ENCODE assay signal across 9 cellular contexts in the genomic region with DNA sequence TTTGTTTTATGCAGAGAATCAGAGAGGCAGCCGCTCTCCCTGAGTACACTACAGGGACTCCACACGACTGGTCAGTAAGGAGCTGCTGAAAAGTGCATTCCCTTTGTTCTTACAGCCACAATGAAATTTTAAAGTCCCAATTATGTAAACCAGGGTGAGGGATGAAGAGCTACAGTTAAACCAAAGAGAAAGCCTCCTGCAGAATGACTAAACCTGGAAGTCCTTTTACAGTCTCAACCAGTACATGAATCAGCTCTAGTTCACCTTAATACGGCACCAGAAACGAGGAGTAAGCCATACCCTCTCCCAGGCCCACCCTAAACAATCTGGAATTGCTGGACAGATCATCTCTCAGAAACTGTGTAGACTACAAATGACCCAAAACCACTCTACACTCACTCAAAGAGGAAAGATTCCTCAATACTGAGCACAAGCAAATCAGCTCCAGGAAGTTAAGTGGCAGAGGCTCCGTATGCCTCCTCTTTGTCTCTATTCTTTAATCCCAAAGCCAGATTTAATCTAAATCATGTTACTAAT.
A peak's percentile ranks its signal among the peaks of the same experiment; 100 is the strongest.
DNase-seq lines count a peak whose midpoint lies in the region; ATAC-seq and TF ChIP-seq lines count a peak whose summit lies in the region.
"Had no signal": no experiment of that assay in that cellular context is flagged by ENCODE, and none has a peak within 500 bp of the region (broad histone marks: within the 10 kb centered on the region; RNA-seq: fewer than 3 reads in every experiment).

No MANE protein-coding gene starts in this region.

- H3K36me3 Mint-ChIP-seq in activated naive CD4-positive, alpha-beta T cell treated with anti-CD3 and anti-CD28 coated beads for 36 hours (ENCODE audit: low read depth): no peaks in the 10 kb centered on the region
- H3K36me3 Mint-ChIP-seq in MCF 10A (ENCODE audit: insufficient read depth, unreplicated experiment): no peaks in the 10 kb centered on the region

- no peak for DNase-seq in activated naive CD4-positive, alpha-beta T cell treated with anti-CD3 and anti-CD28 coated beads for 36 hours
- DNase-seq in activated naive CD4-positive, alpha-beta T cell treated with anti-CD3 and anti-CD28 coated beads, Interleukin-2, amount 50 U/mL, for 16 hours: no peak
- DNase-seq in MCF 10A (ENCODE audit: unreplicated experiment) (peak; percentile 17), lower lobe of right lung (no peak), upper lobe of right lung (no peak)
- DNase-seq in activated CD4-positive, CD25-positive, alpha-beta regulatory T cell treated with anti-CD3 and anti-CD28 coated beads, Interleukin-2, amount 50 U/mL, for 72 hours: no peak
- DNase-seq: GF-D8 had no signal

- TF ChIP-seq CTCF in MCF 10A (IDR thresholded peaks at IDR 0.05; ENCODE audit: unreplicated experiment) (no peak), lower lobe of right lung (IDR thresholded peaks at IDR 0.05) (no peak), upper lobe of right lung (IDR thresholded peaks at IDR 0.05) (no peak)

- no peaks in the 10 kb centered on the region for H3K9me3 Mint-ChIP-seq in activated naive CD4-positive, alpha-beta T cell treated with anti-CD3 and anti-CD28 coated beads for 36 hours
- H3K9me3 Mint-ChIP-seq in MCF 10A (ENCODE audit: unreplicated experiment): no peaks in the 10 kb centered on the region

- no peaks in the 10 kb centered on the region for H3K27me3 Mint-ChIP-seq in activated naive CD4-positive, alpha-beta T cell treated with anti-CD3 and anti-CD28 coated beads for 36 hours (ENCODE audit: low read depth)
- H3K27me3 Mint-ChIP-seq in MCF 10A (ENCODE audit: insufficient read depth, unreplicated experiment): no peaks in the 10 kb centered on the region

- peak overlapping the region; percentile 75 for H3K27ac ChIP-seq in lower lobe of right lung
- peak overlapping the region; percentile 81 for H3K27ac ChIP-seq in upper lobe of right lung

- POLR2A ChIA-PET in MCF 10A (lab: Yijun Ruan, JAX): interaction anchor here (0.6 to 10.5 kb wide), 15 partner anchors 8 to 288 kb away, joined by 3 to 247 read pairs (median 3); partner anchors contain the start of gene RBFOX2

- H3K4me3 ChIP-seq in lower lobe of right lung (peak overlapping the region; percentile 54), upper lobe of right lung (peak overlapping the region; percentile 56)

- no TSS peak for BruUV-seq in MCF 10A (replicated peaks; lab: Mats Ljungman, UMichigan)

- H3K4me1 ChIP-seq in lower lobe of right lung (peaks cover 48% of the 10 kb centered on the region), upper lobe of right lung (peaks cover 38% of the 10 kb centered on the region)

- ATAC-seq in lower lobe of right lung (peak; percentile 25 to 39), upper lobe of right lung (no peak), HG02571 (IDR thresholded peaks at IDR 0.05; ENCODE audit: unreplicated experiment) (no peak), GM21381 (IDR thresholded peaks at IDR 0.05; ENCODE audit: unreplicated experiment) (no peak)

- CTCF ChIA-PET in activated naive CD4-positive, alpha-beta T cell treated with anti-CD3 and anti-CD28 coated beads for 36 hours (lab: Charles Lee): interaction anchor here (0.7 to 2.3 kb wide), 4 partner anchors 20 to 485 kb away, joined by 3 to 7 read pairs (median 3); no protein-coding TSS in a partner anchor
- CTCF ChIA-PET in MCF 10A (lab: Yijun Ruan, JAX): interaction anchor here (0.6 to 6.2 kb wide), 12 partner anchors 11 to 288 kb away, joined by 3 to 32 read pairs (median 5); no protein-coding TSS in a partner anchor

- H3K27me3 ChIP-seq in lower lobe of right lung (ENCODE audit: low read depth): no peaks in the 10 kb centered on the region
- no peaks in the 10 kb centered on the region for H3K27me3 ChIP-seq in upper lobe of right lung

- no peaks in the 10 kb centered on the region for H3K9me3 ChIP-seq in lower lobe of right lung
- no peaks in the 10 kb centered on the region for H3K9me3 ChIP-seq in upper lobe of right lung

- H3K36me3 ChIP-seq in lower lobe of right lung: no peaks in the 10 kb centered on the region
- no peaks in the 10 kb centered on the region for H3K36me3 ChIP-seq in upper lobe of right lung

- peaks cover 16% of the 10 kb centered on the region for H3K4me1 Mint-ChIP-seq in activated naive CD4-positive, alpha-beta T cell treated with anti-CD3 and anti-CD28 coated beads for 36 hours (ENCODE audit: low read depth)
- peaks cover 48% of the 10 kb centered on the region for H3K4me1 Mint-ChIP-seq in MCF 10A (ENCODE audit: insufficient read depth, unreplicated experiment)

- intact Hi-C loops in activated naive CD4-positive, alpha-beta T cell treated with anti-CD3 and anti-CD28 coated beads for 36 hours (cut with micrococcal nuclease): no loop called here
- intact Hi-C loops in MCF 10A (cut with micrococcal nuclease): loop anchor here (1.0 kb wide), 1 partner anchor 75 kb away; no protein-coding TSS in a partner anchor
- intact Hi-C loops in lower lobe of right lung (cut with DNase I): loop anchor here (10.0 kb wide), 1 partner anchor 291 kb away; no protein-coding TSS in a partner anchor
- intact Hi-C loops in upper lobe of right lung (cut with DNase I): loop anchor here (10.0 kb wide), 2 partner anchors 161 to 291 kb away; no protein-coding TSS in a partner anchor

- peak overlapping the region; percentile 28 for H3K4me3 Mint-ChIP-seq in activated naive CD4-positive, alpha-beta T cell treated with anti-CD3 and anti-CD28 coated beads for 36 hours
- peak overlapping the region; percentile 75 for H3K4me3 Mint-ChIP-seq in MCF 10A (ENCODE audit: unreplicated experiment)

- no peak overlapping the region for H3K27ac Mint-ChIP-seq in activated naive CD4-positive, alpha-beta T cell treated with anti-CD3 and anti-CD28 coated beads for 36 hours
- H3K27ac Mint-ChIP-seq in MCF 10A (ENCODE audit: low read depth, unreplicated experiment): peak overlapping the region; percentile 91

Comparison
In these comparisons a context has a peak if more than half of its experiments do, and no peak if none do; other contexts are left out.
1. ATAC-seq: peak in lower lobe of right lung (2 of 2); none in upper lobe of right lung (single experiment), HG02571 (single experiment) and GM21381 (single experiment).